8 cellular contexts compared by ENCODE assay signal in the genomic region with DNA sequence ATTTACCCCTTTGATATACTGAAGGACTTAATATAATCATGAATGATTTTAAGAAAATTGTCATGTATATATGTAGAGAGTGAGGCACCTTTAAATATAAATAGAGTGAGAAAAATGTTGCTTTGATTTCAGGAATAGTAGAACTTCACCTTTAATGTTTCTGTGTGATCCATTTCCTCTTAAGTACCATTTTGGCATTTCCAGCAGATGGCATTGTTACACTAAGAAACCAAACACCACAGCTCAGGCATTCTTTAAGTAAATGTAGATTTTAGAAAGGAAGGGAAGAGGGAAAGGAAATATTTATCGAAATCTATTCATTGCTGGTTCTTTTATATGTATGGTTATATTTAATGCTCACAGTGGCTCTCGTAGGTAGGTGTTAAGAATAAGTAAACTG.
DNase-seq lines count a peak whose midpoint lies in the region; ATAC-seq and TF ChIP-seq lines count a peak whose summit lies in the region.

No MANE protein-coding gene starts in this region.

- peak overlapping the region; percentile 93 for H2AFZ ChIP-seq in SU-DHL-6 (ENCODE audit: low read depth, low read length, severe bottlenecking)

- H3K27me3 ChIP-seq in SU-DHL-6 (ENCODE audit: low read length): no peaks in the 10 kb centered on the region

- no peak for DNase-seq in GM13977 (ENCODE audit: low spot score)
- DNase-seq in NCI-H1436 treated with DMSO at 0.1 percent for 48 hours (lab: John Stamatoyannopoulos, UW): peak; percentile 15
- DNase-seq in kidney tubule cell (ENCODE audit: low spot score): peak; percentile 72
- DNase-seq in natural killer cell treated with Interleukin-12 subunit alpha and Interleukin-12 subunit beta and Interleukin-15 and Interleukin-18, amount 100 ng/mL, for 72 hours (ENCODE audit: low spot score): no peak
- DNase-seq in activated naive CD4-positive, alpha-beta T cell treated with Interleukin-2 at 50 U/mL for 16 hours: no peak
- DNase-seq in activated naive CD4-positive, alpha-beta T cell treated with anti-CD3 and anti-CD28 coated beads, Interleukin-2, amount 10 ng/mL, durations not matched to agents 7 days and 5 days: no peak

- no peaks in the 10 kb centered on the region for H4K20me1 ChIP-seq in SU-DHL-6 (ENCODE audit: low read depth, low read length)

- no peak overlapping the region for H3K4me3 ChIP-seq in SU-DHL-6 (ENCODE audit: insufficient read depth, low read length, poor library complexity, severe bottlenecking)

- CTCF ChIA-PET in activated naive CD4-positive, alpha-beta T cell treated with anti-CD3 and anti-CD28 coated beads, Interleukin-2, amount 10 ng/mL, durations not matched to agents 7 days and 5 days (lab: Charles Lee): no interaction called here

- H3K4me3 Mint-ChIP-seq in natural killer cell treated with Interleukin-12 subunit alpha and Interleukin-12 subunit beta and Interleukin-15 and Interleukin-18, amount 100 ng/mL, for 72 hours: no peak overlapping the region
- no peak overlapping the region for H3K4me3 Mint-ChIP-seq in activated naive CD4-positive, alpha-beta T cell treated with anti-CD3 and anti-CD28 coated beads, Interleukin-2, amount 10 ng/mL, durations not matched to agents 7 days and 5 days

- H3K9me3 Mint-ChIP-seq in natural killer cell treated with Interleukin-12 subunit alpha and Interleukin-12 subunit beta and Interleukin-15 and Interleukin-18, amount 100 ng/mL, for 72 hours: peaks cover 14% of the 10 kb centered on the region
- no peaks in the 10 kb centered on the region for H3K9me3 Mint-ChIP-seq in activated naive CD4-positive, alpha-beta T cell treated with anti-CD3 and anti-CD28 coated beads, Interleukin-2, amount 10 ng/mL, durations not matched to agents 7 days and 5 days

- in situ Hi-C loops in GM13977 (cut with MboI; ENCODE audit: low pct_unique_long_range_greater_than_20kb, low sequenced_read_pairs, unreplicated experiment): no loop called here

- H3K9ac ChIP-seq in SU-DHL-6 (ENCODE audit: low read length): no peak overlapping the region

- H3K27ac Mint-ChIP-seq in natural killer cell treated with Interleukin-12 subunit alpha and Interleukin-12 subunit beta and Interleukin-15 and Interleukin-18, amount 100 ng/mL, for 72 hours: no peak overlapping the region
- H3K27ac Mint-ChIP-seq in activated naive CD4-positive, alpha-beta T cell treated with anti-CD3 and anti-CD28 coated beads, Interleukin-2, amount 10 ng/mL, durations not matched to agents 7 days and 5 days: no peak overlapping the region

- no peaks in the 10 kb centered on the region for H3K79me2 ChIP-seq in SU-DHL-6 (ENCODE audit: insufficient read depth, low read length)

- no peak for ATAC-seq in natural killer cell treated with Interleukin-12 subunit alpha and Interleukin-12 subunit beta and Interleukin-15 and Interleukin-18, amount 100 ng/mL, for 72 hours
- no peak for ATAC-seq in GM18519 (IDR thresholded peaks at IDR 0.05; ENCODE audit: low FRiP score, unreplicated experiment)

- H3K36me3 ChIP-seq in SU-DHL-6 (ENCODE audit: low read length): no peaks in the 10 kb centered on the region

- H3K36me3 Mint-ChIP-seq in natural killer cell treated with Interleukin-12 subunit alpha and Interleukin-12 subunit beta and Interleukin-15 and Interleukin-18, amount 100 ng/mL, for 72 hours: no peaks in the 10 kb centered on the region
- no peaks in the 10 kb centered on the region for H3K36me3 Mint-ChIP-seq in activated naive CD4-positive, alpha-beta T cell treated with anti-CD3 and anti-CD28 coated beads, Interleukin-2, amount 10 ng/mL, durations not matched to agents 7 days and 5 days

- no peaks in the 10 kb centered on the region for H3F3A ChIP-seq in SU-DHL-6 (ENCODE audit: insufficient read depth)

- TF ChIP-seq CTCF in GM13977 (IDR thresholded peaks at IDR 0.05; ENCODE audit: extremely low read depth, insufficient read depth, missing control alignments) (peak; percentile 48), SU-DHL-6 (IDR thresholded peaks at IDR 0.05; ENCODE audit: insufficient read depth, low read length, poor library complexity, severe bottlenecking) (peak; percentile 75)

- peak overlapping the region; percentile 54 for H3K4me2 ChIP-seq in SU-DHL-6 (ENCODE audit: low read depth, low read length, poor library complexity, severe bottlenecking)

- no peaks in the 10 kb centered on the region for H3K27me3 Mint-ChIP-seq in natural killer cell treated with Interleukin-12 subunit alpha and Interleukin-12 subunit beta and Interleukin-15 and Interleukin-18, amount 100 ng/mL, for 72 hours
- H3K27me3 Mint-ChIP-seq in activated naive CD4-positive, alpha-beta T cell treated with anti-CD3 and anti-CD28 coated beads, Interleukin-2, amount 10 ng/mL, durations not matched to agents 7 days and 5 days: no peaks in the 10 kb centered on the region

- H3K9me2 ChIP-seq in SU-DHL-6 (replicated peaks; ENCODE audit: insufficient read depth, low read length): no peaks in the 10 kb centered on the region

- no peaks in the 10 kb centered on the region for H3K9me3 ChIP-seq in SU-DHL-6 (ENCODE audit: insufficient read depth, low read length)

- H3K4me1 Mint-ChIP-seq in natural killer cell treated with Interleukin-12 subunit alpha and Interleukin-12 subunit beta and Interleukin-15 and Interleukin-18, amount 100 ng/mL, for 72 hours (ENCODE audit: low read depth in 2 of 2): no peaks in the 10 kb centered on the region
- H3K4me1 Mint-ChIP-seq in activated naive CD4-positive, alpha-beta T cell treated with anti-CD3 and anti-CD28 coated beads, Interleukin-2, amount 10 ng/mL, durations not matched to agents 7 days and 5 days: no peaks in the 10 kb centered on the region

- no peak overlapping the region for H3K27ac ChIP-seq in SU-DHL-6 (ENCODE audit: low read depth, low read length)

Comparison
In these comparisons a context has a peak if more than half of its experiments do, and no peak if none do; other contexts are left out.
1. DNase-seq: peak in NCI-H1436 treated with DMSO at 0.1 percent for 48 hours (single experiment) and kidney tubule cell (single experiment); none in GM13977 (single experiment), natural killer cell treated with Interleukin-12 subunit alpha and Interleukin-12 subunit beta and Interleukin-15 and Interleukin-18, amount 100 ng/mL, for 72 hours (single experiment), activated naive CD4-positive, alpha-beta T cell treated with Interleukin-2 at 50 U/mL for 16 hours (single experiment) and activated naive CD4-positive, alpha-beta T cell treated with anti-CD3 and anti-CD28 coated beads, Interleukin-2, amount 10 ng/mL, durations not matched to agents 7 days and 5 days (single experiment).